Comparison of ENCODE assay signal across 39 cellular contexts in genomic region chr4:140504261-140504660, GRCh38. TPM values are rescaled to one million over a fixed set of nuclear protein-coding genes. Genes with fewer than 3 reads are reported as not detected.
"Had no signal": no experiment of that assay in that cellular context is flagged by ENCODE, and none has a peak within 500 bp of the region (broad histone marks: within the 10 kb centered on the region; RNA-seq: fewer than 3 reads in every experiment).

No MANE protein-coding gene starts in this region.

- H3K4me1 ChIP-seq: adrenal gland, ascending aorta, body of pancreas, breast epithelium had no signal

- H3K27ac ChIP-seq: adrenal gland, ascending aorta, body of pancreas, brain microvascular endothelial cell, breast epithelium, cardiac muscle cell had no signal

- H3K27me3 ChIP-seq: ascending aorta, body of pancreas had no signal

- FAIRE-seq: astrocyte, bronchial epithelial cell had no signal

- H3K36me3 ChIP-seq: adrenal gland, ascending aorta, brain microvascular endothelial cell, breast epithelium, cardiac muscle cell had no signal

- ATAC-seq: activated naive CD4-positive, alpha-beta T cell treated with anti-CD3 and anti-CD28 coated beads, Interleukin-2, amount 50 U/mL, for 72 hours; activated naive CD8-positive, alpha-beta T cell treated with anti-CD3 and anti-CD28 coated beads, Interleukin-2, amount 50 U/mL, for 24 hours; activated T-cell treated with anti-CD3 and anti-CD28 coated beads, Interleukin-2, amount 50 U/mL, for 4 hours; activated T-cell treated with anti-CD3 and anti-CD28 coated beads, Interleukin-2, amount 50 U/mL, for 72 hours; activated T-helper 17 cell treated with anti-CD3 and anti-CD28 coated beads, Interleukin-2, amount 50 U/mL, for 72 hours; body of pancreas had no signal

- DNase-seq: activated effector memory CD4-positive, alpha-beta T cell treated with anti-CD3 and anti-CD28 coated beads, Interleukin-2, amount 50 U/mL, for 16 hours; activated effector memory CD4-positive, alpha-beta T cell treated with Interleukin-2 at 50 U/mL for 16 hours; activated gamma-delta T cell; activated gamma-delta T cell treated with Interleukin-2 at 50 U/mL for 16 hours; activated naive CD4-positive, alpha-beta T cell; activated naive CD4-positive, alpha-beta T cell treated with anti-CD3 and anti-CD28 coated beads for 36 hours; activated naive CD4-positive, alpha-beta T cell treated with anti-CD3 and anti-CD28 coated beads, Interleukin-2, amount 10 ng/mL, durations not matched to agents 7 days and 5 days; activated naive CD4-positive, alpha-beta T cell treated with anti-CD3 and anti-CD28 coated beads, Interleukin-2, amount 50 U/mL, for 16 hours; activated naive CD4-positive, alpha-beta T cell treated with Interleukin-2 at 50 U/mL for 16 hours; activated naive CD8-positive, alpha-beta T cell treated with anti-CD3 and anti-CD28 coated beads for 36 hours; activated naive CD8-positive, alpha-beta T cell treated with anti-CD3 and anti-CD28 coated beads, Interleukin-2, amount 10 ng/mL, durations not matched to agents 7 days and 5 days; activated naive CD8-positive, alpha-beta T cell treated with anti-CD3 and anti-CD28 coated beads, Interleukin-2, amount 50 U/mL, for 24 hours; activated T-cell treated with anti-CD3 and anti-CD28 coated beads, Interleukin-2, amount 50 U/mL, for 24 hours; activated T-cell treated with anti-CD3 and anti-CD28 coated beads, Interleukin-2, amount 50 U/mL, for 4 hours; activated T-cell treated with anti-CD3 and anti-CD28 coated beads, Interleukin-2, amount 50 U/mL, for 48 hours; activated T-cell treated with anti-CD3 and anti-CD28 coated beads, Interleukin-2, amount 50 U/mL, for 72 hours; adrenal gland; amniotic stem cell; amygdala; anterior cingulate cortex; aorta; body of pancreas; brain microvascular endothelial cell; caudate nucleus; central memory CD4-positive, alpha-beta T cell; cerebellar nuclear complex had no signal

- H3K4me3 ChIP-seq: adrenal gland, ascending aorta, body of pancreas, breast epithelium, cardiac muscle cell had no signal

- H3K9me3 ChIP-seq: adrenal gland, ascending aorta, body of pancreas, breast epithelium had no signal

RNA-seq across cellular contexts. Expression of gene MGAT4D, which starts 6.2 kb away (rescaled TPM):
- total RNA-seq: activated naive CD4-positive, alpha-beta T cell treated with anti-CD3 and anti-CD28 coated beads for 36 hours; activated naive CD4-positive, alpha-beta T cell treated with anti-CD3 and anti-CD28 coated beads, Interleukin-2, amount 50 U/mL, for 72 hours; activated naive CD8-positive, alpha-beta T cell treated with anti-CD3 and anti-CD28 coated beads for 36 hours; activated naive CD8-positive, alpha-beta T cell treated with anti-CD3 and anti-CD28 coated beads, Interleukin-2, amount 10 ng/mL, durations not matched to agents 7 days and 5 days; activated T-cell treated with anti-CD3 and anti-CD28 coated beads, Interleukin-2, amount 50 U/mL, for 4 hours; activated T-cell treated with anti-CD3 and anti-CD28 coated beads, Interleukin-2, amount 50 U/mL, for 72 hours; activated T-helper 1 cell treated with anti-CD3 and anti-CD28 coated beads, Interleukin-12 subunit alpha, Interleukin-12 subunit beta, Interleukin-2, Interleukin-4 antibody, amounts not matched to agents 30 ng/mL and 10 ng/mL and 1 ng/mL, durations not matched to agents 14 hours and 24 hours and 36 hours; activated T-helper 17 cell treated with anti-CD3 and anti-CD28 coated beads, Interleukin-2, amount 50 U/mL, for 72 hours; activated T-helper 2 cell treated with anti-CD3 and anti-CD28 coated beads, Interferon-gamma antibody, Interleukin-2, Interleukin-4, amounts not matched to agents 10 μg/mL and 5 μg/mL and 100 μg/mL, durations not matched to agents 14 hours and 24 hours and 36 hours; adrenal gland; aorta; ascending aorta; astrocyte; body of pancreas; breast epithelium; bronchial epithelial cell; cardiac muscle cell; cardiac septum; cerebellum; chondrocyte had no signal
- polyA plus RNA-seq: adipose tissue, adrenal gland, aorta, cardiac muscle cell had no signal
